8 cellular contexts compared by ENCODE assay signal in genomic region chr19:19515764-19516519, GRCh38. TPM values are rescaled to one million over a fixed set of nuclear protein-coding genes. Genes with fewer than 3 reads are reported as not detected.
A peak's percentile ranks its signal among the peaks of the same experiment; 100 is the strongest.
DNase-seq lines count a peak whose midpoint lies in the region; ATAC-seq, FAIRE-seq and TF ChIP-seq lines count a peak whose summit lies in the region.

Gene NDUFA13 (plus strand): TSS chr19:19516225. CDS start chr19:19516239, 14 bp downstream.

- H2AFZ ChIP-seq in IMR-90 (replicated peaks; ENCODE audit: low read length, poor library complexity) (peak within 1 kb of the TSS; percentile 99), OCI-LY7 (ENCODE audit: low read length) (peak within 1 kb of the TSS; percentile 43; the same call in 1 of the 2 replicates)

- peak within 1 kb of the TSS; percentile 84 for H3K9ac ChIP-seq in IMR-90 (ENCODE audit: low read depth, low read length)

- peak within 1 kb of the TSS; percentile 71; the same call in 1 of the 2 replicates for H2BK120ac ChIP-seq in IMR-90 (ENCODE audit: low read depth, low read length)

- H3K27me3 ChIP-seq in IMR-90 (ENCODE audit: control insufficient read depth, insufficient read depth, low read length): no peaks in the 10 kb centered on the region
- H3K27me3 ChIP-seq in mononuclear cell (ENCODE audit: insufficient read depth, low read length): no peaks in the 10 kb centered on the region

- no peak for FAIRE-seq in D721Med (lab: Jason Lieb, UNC)

- peak within 1 kb of the TSS; percentile 88 for H4K5ac ChIP-seq in IMR-90 (ENCODE audit: low read depth, low read length)

- H3K9me3 ChIP-seq in IMR-90 (ENCODE audit: control insufficient read depth, insufficient read depth, low read length) (0 out of 2 replicates have a peak, but pooled peaks cover 3% of the 10 kb centered on the region), OCI-LY7 (ENCODE audit: low read length) (no peaks in the 10 kb centered on the region), mononuclear cell (ENCODE audit: low read depth, low read length) (no peaks in the 10 kb centered on the region)

- peaks cover 47% of the 10 kb centered on the region for H3K79me2 ChIP-seq in OCI-LY7 (ENCODE audit: insufficient read depth, low read depth, low read length)

- H2BK20ac ChIP-seq in IMR-90 (ENCODE audit: low read depth, low read length): no peak within 1 kb of the TSS

- POLR2A ChIA-PET in IMR-90 (lab: Charles Lee; ENCODE audit: unreplicated experiment) (no interaction called here), OCI-LY7 (lab: Charles Lee) (interaction anchor here (0.6 to 2.2 kb wide), 4 partner anchors 9 to 141 kb away, joined by 3 to 7 read pairs (median 3); no protein-coding TSS in a partner anchor)

- peak; percentile 94 for DNase-seq in D721Med (ENCODE audit: insufficient read length, low spot score)
- peak; percentile 90 for DNase-seq in IMR-90
- DNase-seq in OCI-LY7 (ENCODE audit: low spot score): peak; percentile 95
- peak; percentile 93 for DNase-seq in activated T-cell treated with anti-CD3 and anti-CD28 coated beads for 1 hour (ENCODE audit: low read depth)
- DNase-seq in epithelial cell of prostate (ENCODE audit: low read depth, low spot score): peak; percentile 50
- peak; percentile 83 to 90 for DNase-seq in stimulated activated CD8-positive, alpha-beta memory T cell treated with anti-CD3 and anti-CD28 coated beads, Interleukin-2, amount 100 ng/mL, for 48 hours (ENCODE audit: low read depth in 2 of 2)

- in situ Hi-C loops in IMR-90 (cut with MboI; ENCODE audit: low sequenced_read_pairs): no loop called here

- 2% methylated on average over 38 of the region's 57 CpGs; no CpG with 5 or more reads in 1 of the 2 experiments for WGBS in IMR-90 (ENCODE audit: extremely low coverage in 2 of 2, insufficient read length in 1 of 2), 2 experiments

- H4K8ac ChIP-seq in IMR-90 (ENCODE audit: low read depth in 2 of 2, low read length in 2 of 2): peak within 1 kb of the TSS; percentile 98

- dilution Hi-C loops in IMR-90 (cut with HindIII; ENCODE audit: low sequenced_read_pairs, unreplicated experiment): no loop called here

- peak within 1 kb of the TSS; percentile 92 for H3K14ac ChIP-seq in IMR-90 (replicated peaks; ENCODE audit: low read depth, low read length)

- TF ChIP-seq CTCF in D721Med (IDR thresholded peaks at IDR 0.05; ENCODE audit: insufficient read depth, missing control alignments) (no peak), IMR-90 (conservative IDR thresholded peaks at IDR 0.05; ENCODE audit: low read depth, low read length) (no peak), OCI-LY7 (conservative IDR thresholded peaks at IDR 0.05; ENCODE audit: low read length) (no peak; the same call in 1 of the 2 replicates)

- H4K91ac ChIP-seq in IMR-90 (ENCODE audit: insufficient read depth, low read depth, low read length): peak within 1 kb of the TSS; percentile 82

- ATAC-seq in GM21528 (IDR thresholded peaks at IDR 0.05; ENCODE audit: low FRiP score, unreplicated experiment) (peak; percentile 91), IMR-90 (ENCODE audit: low read depth) (peak; percentile 92)

- peak within 1 kb of the TSS; percentile 60 for H3K4me3 ChIP-seq in IMR-90 (ENCODE audit: insufficient read depth, low read depth, low read length)
- H3K4me3 ChIP-seq in OCI-LY7 (ENCODE audit: low read depth, low read length, poor library complexity, severe bottlenecking): peak within 1 kb of the TSS; percentile 90
- peak within 1 kb of the TSS; percentile 76 for H3K4me3 ChIP-seq in mononuclear cell (ENCODE audit: low read length)

- intact Hi-C loops in IMR-90 (cut with micrococcal nuclease) (no loop called here), OCI-LY7 (cut with micrococcal nuclease; ENCODE audit: unreplicated experiment) (loop anchor here (1.0 kb wide), 1 partner anchor 8 kb away; no protein-coding TSS in a partner anchor)

- H3K36me3 ChIP-seq in IMR-90 (ENCODE audit: control insufficient read depth, insufficient read depth, low read length) (peaks cover 9% of the 10 kb centered on the region), OCI-LY7 (ENCODE audit: insufficient read depth, low read length) (peaks cover 26% of the 10 kb centered on the region)

- peak within 1 kb of the TSS; percentile 89 for H2AK5ac ChIP-seq in IMR-90 (ENCODE audit: low read depth, low read length)

- peak within 1 kb of the TSS; percentile 87 for H3K23ac ChIP-seq in IMR-90 (ENCODE audit: low read depth, low read length)

- H2AK9ac ChIP-seq in IMR-90 (replicated peaks; ENCODE audit: low read depth, low read length, poor library complexity): peak within 1 kb of the TSS; percentile 98

- H3K27ac ChIP-seq in IMR-90 (ENCODE audit: insufficient read depth, low read length) (peak within 1 kb of the TSS; percentile 81), OCI-LY7 (ENCODE audit: low read depth, low read length, poor library complexity, severe bottlenecking) (peak within 1 kb of the TSS; percentile 56), epithelial cell of prostate (peak within 1 kb of the TSS; percentile 65)

- H2BK15ac ChIP-seq in IMR-90 (ENCODE audit: low read depth, low read length): no peak within 1 kb of the TSS; the same call in 1 of the 3 replicates

- H3K56ac ChIP-seq in IMR-90 (ENCODE audit: extremely low read depth, insufficient read depth, low read length): peak within 1 kb of the TSS; percentile 79

- no peaks in the 10 kb centered on the region for H3K9me2 ChIP-seq in OCI-LY7 (ENCODE audit: insufficient read depth, low read length)

- BruUV-seq in IMR-90 (replicated peaks; lab: Mats Ljungman, UMichigan) (no TSS peak), OCI-LY7 (replicated peaks; lab: Mats Ljungman, UMichigan) (TSS peak; percentile 95)

- peak within 1 kb of the TSS; percentile 94 for H3K4ac ChIP-seq in IMR-90 (ENCODE audit: low read depth, low read length)

- H4K20me1 ChIP-seq in IMR-90 (ENCODE audit: insufficient read depth, low read length) (peaks cover 4% of the 10 kb centered on the region; the same call in 1 of the 2 replicates), OCI-LY7 (ENCODE audit: insufficient read depth, low read length) (no peaks in the 10 kb centered on the region)

- CTCF ChIA-PET in IMR-90 (lab: Yijun Ruan, JAX): interaction anchor here (0.8 kb wide), 1 partner anchor 38 kb away, joined by 3 read pairs; no protein-coding TSS in a partner anchor
- CTCF ChIA-PET in OCI-LY7 (lab: Charles Lee; ENCODE audit: unreplicated experiment): no interaction called here

- H3K9me1 ChIP-seq in IMR-90 (ENCODE audit: insufficient read depth, low read length): no peaks in the 10 kb centered on the region; the same call in 1 of the 2 replicates

- H3K18ac ChIP-seq in IMR-90 (ENCODE audit: low read depth, low read length): peak within 1 kb of the TSS; percentile 63

- no peak for TF ChIP-seq RAD21 in IMR-90 (IDR thresholded peaks at IDR 0.05; ENCODE audit: low read length)

- TF ChIP-seq POLR2A in IMR-90 (IDR thresholded peaks at IDR 0.05; ENCODE audit: low read depth, low read length): peak; percentile 72

- H3K4me1 ChIP-seq in IMR-90 (ENCODE audit: control insufficient read depth, insufficient read depth, low read length): peaks cover 5% of the 10 kb centered on the region; the same call in 1 of the 2 replicates
- peaks cover 33% of the 10 kb centered on the region for H3K4me1 ChIP-seq in OCI-LY7 (ENCODE audit: insufficient read depth, low read length, poor library complexity, severe bottlenecking)
- peaks cover 28% of the 10 kb centered on the region for H3K4me1 ChIP-seq in mononuclear cell (ENCODE audit: insufficient read depth, low read length)

- H3K4me2 ChIP-seq in IMR-90 (ENCODE audit: low read depth, low read length): peak within 1 kb of the TSS; percentile 81
- H3K4me2 ChIP-seq in OCI-LY7 (ENCODE audit: low read length): peak within 1 kb of the TSS; percentile 70

- peak within 1 kb of the TSS; percentile 68 for H2BK5ac ChIP-seq in IMR-90 (ENCODE audit: low read depth, low read length, poor library complexity, severe bottlenecking)

- peaks cover 23 to 58% of the 10 kb centered on the region in 2 experiments for H3K79me1 ChIP-seq in IMR-90 (ENCODE audit: low read depth in 1 of 2, low read length in 2 of 2)

TF ChIP-seq in IMR-90, 13 proteins besides CTCF, POLR2A, EP300 and RAD21:
- TF ChIP-seq USF2 (IDR thresholded peaks at IDR 0.05; ENCODE audit: low read depth, low read length) (0 out of 2 replicates have a peak, but pooled peaks have one; percentile 26), RFX5 (IDR thresholded peaks at IDR 0.05; ENCODE audit: low read depth, low read length) (no peak), MAFK (IDR thresholded peaks at IDR 0.05; ENCODE audit: low read depth, low read length) (no peak), RCOR1 (IDR thresholded peaks at IDR 0.05; ENCODE audit: insufficient replicate concordance, low read length) (no peak), SMC3 (IDR thresholded peaks at IDR 0.05; ENCODE audit: low read depth, low read length) (no peak), ELK1 (IDR thresholded peaks at IDR 0.05; ENCODE audit: borderline replicate concordance, low read depth, low read length) (0 out of 2 replicates have a peak, but pooled peaks have one; percentile 62), MAZ (IDR thresholded peaks at IDR 0.05; ENCODE audit: borderline replicate concordance, low read depth, low read length) (0 out of 2 replicates have a peak, but pooled peaks have one; percentile 15)
TF ChIP-seq in IMR-90: peak in this region for 3.

RNA-seq across cellular contexts. Expression of gene NDUFA13, which starts in this region (rescaled TPM):
- total RNA-seq in IMR-90 (2012; rRNA removed) (30.6 and 33.6 TPM in 2 replicates), OCI-LY7 (2022) (421 and 429 TPM in 2 replicates), mononuclear cell (68.8 TPM)
- polyA plus RNA-seq in IMR-90 (2012; rRNA removed): 667 and 912 TPM in 2 replicates
- polyA plus RNA-seq in IMR-90 (2012; cell fraction: cytosol; rRNA removed): 91.5 and 373 TPM in 2 replicates
- 118 and 386 TPM in 2 replicates for polyA plus RNA-seq in IMR-90 (2012; cell fraction: nucleus; rRNA removed; ENCODE audit: low replicate concordance)
- 275 and 320 TPM in 2 replicates for total RNA-seq in OCI-LY7 (2014; rRNA removed; shearing (Covaris generic))

Comparison
In these comparisons a context has a peak if more than half of its experiments do, and no peak if none do; other contexts are left out.
1. Peak in every context shown above with its lines: DNase-seq, ATAC-seq, H3K4me3 ChIP-seq and H3K27ac ChIP-seq.